Comparison of ENCODE assay signal across 10 cellular contexts in genomic region chr3:58336135-58336882, GRCh38. TPM values are rescaled to one million over a fixed set of nuclear protein-coding genes. Genes with fewer than 3 reads are reported as not detected.
DNase-seq lines count a peak whose midpoint lies in the region; ATAC-seq, FAIRE-seq and TF ChIP-seq lines count a peak whose summit lies in the region.
"Had no signal": no experiment of that assay in that cellular context is flagged by ENCODE, and none has a peak within 500 bp of the region (broad histone marks: within the 10 kb centered on the region; RNA-seq: fewer than 3 reads in every experiment).

No MANE protein-coding gene starts in this region.

- no peaks in the 10 kb centered on the region for H3K9me3 ChIP-seq in prostate gland

- no peak for ATAC-seq in activated naive CD8-positive, alpha-beta T cell treated with anti-CD3 and anti-CD28 coated beads, Interleukin-2, amount 10 ng/mL, durations not matched to agents 7 days and 5 days (ENCODE audit: low read depth)
- no peak for ATAC-seq in GM19463 (IDR thresholded peaks at IDR 0.05; ENCODE audit: unreplicated experiment)
- ATAC-seq in GM18502 (IDR thresholded peaks at IDR 0.05; ENCODE audit: poor library complexity, unreplicated experiment): no peak

- H3K27me3 ChIP-seq in prostate gland (replicated peaks; ENCODE audit: insufficient read depth): no peaks in the 10 kb centered on the region
- H3K27me3 ChIP-seq: cardiac muscle cell had no signal

- H3K4me3 ChIP-seq in prostate gland: no peak overlapping the region
- H3K4me3 ChIP-seq: cardiac muscle cell had no signal

- peaks cover 32% of the 10 kb centered on the region for H3K4me1 Mint-ChIP-seq in activated naive CD8-positive, alpha-beta T cell treated with anti-CD3 and anti-CD28 coated beads, Interleukin-2, amount 10 ng/mL, durations not matched to agents 7 days and 5 days

- no peaks in the 10 kb centered on the region for H3K27me3 Mint-ChIP-seq in activated naive CD8-positive, alpha-beta T cell treated with anti-CD3 and anti-CD28 coated beads, Interleukin-2, amount 10 ng/mL, durations not matched to agents 7 days and 5 days

- TF ChIP-seq CTCF in prostate gland (IDR thresholded peaks at IDR 0.05): no peak

- H3K4me1 ChIP-seq in prostate gland (replicated peaks): no peaks in the 10 kb centered on the region

- no peaks in the 10 kb centered on the region for H3K36me3 ChIP-seq in prostate gland
- H3K36me3 ChIP-seq: cardiac muscle cell had no signal

- DNase-seq in A172 (ENCODE audit: low spot score): peak; percentile 80
- peak; percentile 74 for DNase-seq in H54 (ENCODE audit: insufficient read length, low spot score)
- DNase-seq in activated naive CD8-positive, alpha-beta T cell treated with anti-CD3 and anti-CD28 coated beads, Interleukin-2, amount 10 ng/mL, durations not matched to agents 7 days and 5 days: no peak
- DNase-seq in kidney glomerular epithelial cell (lab: John Stamatoyannopoulos, UW): peak; percentile 29
- DNase-seq in GM19238 (ENCODE audit: insufficient read length, low spot score): no peak
- no peak for DNase-seq in prostate gland (ENCODE audit: low spot score)
- DNase-seq: posterior cingulate gyrus had no signal

- POLR2A ChIA-PET in activated naive CD8-positive, alpha-beta T cell treated with anti-CD3 and anti-CD28 coated beads, Interleukin-2, amount 10 ng/mL, durations not matched to agents 7 days and 5 days (lab: Charles Lee): interaction anchor here (1.0 to 5.0 kb wide), 4 partner anchors 11 to 51 kb away, joined by 3 to 38 read pairs (median 4); no protein-coding TSS in a partner anchor

- H3K9me3 Mint-ChIP-seq in activated naive CD8-positive, alpha-beta T cell treated with anti-CD3 and anti-CD28 coated beads, Interleukin-2, amount 10 ng/mL, durations not matched to agents 7 days and 5 days: no peaks in the 10 kb centered on the region

- no peak overlapping the region for H3K27ac ChIP-seq in prostate gland
- H3K27ac ChIP-seq: cardiac muscle cell had no signal

- intact Hi-C loops in prostate gland (cut with DNase I): no loop called here

- peak overlapping the region; percentile 70 for H3K27ac Mint-ChIP-seq in activated naive CD8-positive, alpha-beta T cell treated with anti-CD3 and anti-CD28 coated beads, Interleukin-2, amount 10 ng/mL, durations not matched to agents 7 days and 5 days

- TF ChIP-seq POLR2A in H54 (IDR thresholded peaks at IDR 0.05; ENCODE audit: low read depth, low read length): no peak
- no peak for TF ChIP-seq POLR2A in prostate gland (IDR thresholded peaks at IDR 0.05)

- peak; percentile 91 for FAIRE-seq in H54 (lab: Jason Lieb, UNC)

- peak overlapping the region; percentile 8 for H3K4me3 Mint-ChIP-seq in activated naive CD8-positive, alpha-beta T cell treated with anti-CD3 and anti-CD28 coated beads, Interleukin-2, amount 10 ng/mL, durations not matched to agents 7 days and 5 days

- H3K36me3 Mint-ChIP-seq in activated naive CD8-positive, alpha-beta T cell treated with anti-CD3 and anti-CD28 coated beads, Interleukin-2, amount 10 ng/mL, durations not matched to agents 7 days and 5 days: peaks cover 21% of the 10 kb centered on the region

- WGBS in prostate gland: 100% methylated on average over 3 of the region's 3 CpGs

RNA-seq across cellular contexts. Expression of gene PXK, which starts 3.6 kb away (rescaled TPM):
- 9.3 and 15.2 TPM in 2 replicates for total RNA-seq in A172 (2014; rRNA removed; shearing (Covaris generic))
- 10 to 100 TPM; 38.6 to 41.5 TPM for total RNA-seq in activated naive CD8-positive, alpha-beta T cell treated with anti-CD3 and anti-CD28 coated beads, Interleukin-2, amount 10 ng/mL, durations not matched to agents 7 days and 5 days
- total RNA-seq in prostate gland: 10 to 100 TPM; 19.6 to 21.8 TPM

RNA-seq across cellular contexts. Expression of gene HTD2, which starts 30.0 kb away (rescaled TPM):
- 6.2 TPM in 2 replicates for total RNA-seq in A172 (2014; rRNA removed; shearing (Covaris generic))
- 1 to 10 TPM; 7.5 to 8.1 TPM for total RNA-seq in activated naive CD8-positive, alpha-beta T cell treated with anti-CD3 and anti-CD28 coated beads, Interleukin-2, amount 10 ng/mL, durations not matched to agents 7 days and 5 days
- 10 to 100 TPM; 15.4 to 17.1 TPM for total RNA-seq in prostate gland

RNA-seq across cellular contexts. Expression of gene RPP14, which starts 30.3 kb away (rescaled TPM):
- total RNA-seq in A172 (2014; rRNA removed; shearing (Covaris generic)): 13.0 and 19.5 TPM in 2 replicates
- 10 to 100 TPM; 13.9 to 14.4 TPM for total RNA-seq in activated naive CD8-positive, alpha-beta T cell treated with anti-CD3 and anti-CD28 coated beads, Interleukin-2, amount 10 ng/mL, durations not matched to agents 7 days and 5 days
- total RNA-seq in prostate gland: 10 to 100 TPM in 1 of 2 donors, 1 to 10 TPM in 1; 7.1 to 12.5 TPM

Comparison
In these comparisons a context has a peak if more than half of its experiments do, and no peak if none do; other contexts are left out.
1. DNase-seq: peak in A172 (single experiment), H54 (single experiment) and kidney glomerular epithelial cell (single experiment); none in activated naive CD8-positive, alpha-beta T cell treated with anti-CD3 and anti-CD28 coated beads, Interleukin-2, amount 10 ng/mL, durations not matched to agents 7 days and 5 days (single experiment), GM19238 (single experiment) and prostate gland (single experiment).